Comparison of ENCODE assay signal across 15 cellular contexts in the genomic region with DNA sequence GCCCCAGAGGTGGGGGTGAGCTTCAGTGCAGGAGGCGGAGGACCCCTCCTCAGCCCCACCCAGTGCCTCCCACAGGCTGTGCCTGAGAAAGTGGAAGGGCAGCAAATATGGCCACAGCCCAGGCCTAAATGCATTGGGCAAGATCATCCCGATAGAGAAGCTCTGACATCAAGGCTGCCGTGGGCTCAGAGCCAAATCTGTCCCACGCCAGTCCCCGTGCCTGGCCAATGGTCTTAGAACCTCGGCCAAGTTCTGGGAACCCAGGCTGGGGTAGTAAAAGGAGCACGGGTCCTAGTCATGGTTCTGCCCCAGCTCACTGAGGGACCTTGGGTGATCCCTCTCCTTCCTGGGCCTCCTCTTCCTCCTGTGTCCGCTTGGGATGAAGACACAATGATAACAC. TPM values are rescaled to one million over a fixed set of nuclear protein-coding genes. Genes with fewer than 3 reads are reported as not detected.
DNase-seq lines count a peak whose midpoint lies in the region; ATAC-seq and TF ChIP-seq lines count a peak whose summit lies in the region.
"Had no signal": no experiment of that assay in that cellular context is flagged by ENCODE, and none has a peak within 500 bp of the region (broad histone marks: within the 10 kb centered on the region; RNA-seq: fewer than 3 reads in every experiment).

No MANE protein-coding gene starts in this region.

- no peaks in the 10 kb centered on the region for H3K36me3 Mint-ChIP-seq in MCF 10A (ENCODE audit: insufficient read depth, unreplicated experiment)

- H2AFZ ChIP-seq in mammary epithelial cell (ENCODE audit: low read depth, low read length): no peak overlapping the region
- H2AFZ ChIP-seq in neuronal stem cell (ENCODE audit: low read length): no peak overlapping the region

- H3K27me3 Mint-ChIP-seq in MCF 10A (ENCODE audit: insufficient read depth, unreplicated experiment): no peaks in the 10 kb centered on the region
- H3K27me3 Mint-ChIP-seq: activated naive CD8-positive, alpha-beta T cell treated with anti-CD3 and anti-CD28 coated beads, Interleukin-2, amount 10 ng/mL, durations not matched to agents 7 days and 5 days had no signal

- no peak overlapping the region for H3K4ac ChIP-seq in neuronal stem cell (ENCODE audit: low read length)

- H4K91ac ChIP-seq in neuronal stem cell (ENCODE audit: low read depth, low read length, poor library complexity): no peak overlapping the region

- H3K79me1 ChIP-seq in neuronal stem cell (ENCODE audit: low read depth, low read length): no peaks in the 10 kb centered on the region

- 69% methylated on average over 8 of the region's 8 CpGs for whole genome bisulfite sequencing in mammary epithelial cell (ENCODE audit: low coverage, missing lambda C conversion rate)
- WGBS in esophagus squamous epithelium, 2 donors: 59 to 90% methylated on average over 2 to 7 of the region's 8 CpGs
- WGBS in neuronal stem cell (ENCODE audit: extremely low coverage in 2 of 2, insufficient read length in 2 of 2, insufficient replicate concordance in 1 of 2), 2 donors: no CpG with 5 or more reads among the region's 8 CpGs

- H3K18ac ChIP-seq in neuronal stem cell (ENCODE audit: low read length): no peak overlapping the region

- DNase-seq in MCF 10A (ENCODE audit: unreplicated experiment) (peak; percentile 34), mammary epithelial cell (no peak), esophagus squamous epithelium (lab: John Stamatoyannopoulos, UW) (no peak), neuronal stem cell (ENCODE audit: low spot score) (no peak), vagina (ENCODE audit: extremely low spot score in 2 of 2) (no peak), amygdala (lab: John Stamatoyannopoulos, UW) (no peak), hepatic stellate cell (ENCODE audit: low spot score) (no peak)
- DNase-seq: ACHN; activated naive CD8-positive, alpha-beta T cell treated with anti-CD3 and anti-CD28 coated beads, Interleukin-2, amount 10 ng/mL, durations not matched to agents 7 days and 5 days; Caco-2; Karpas-422; NCI-H510A; stimulated activated CD4-positive, alpha-beta T cell treated with anti-CD3 and anti-CD28 coated beads, Interleukin-4, amount 100 ng/mL, for 1 hour; SW 1271 had no signal

- no peaks in the 10 kb centered on the region for H4K20me1 ChIP-seq in mammary epithelial cell (ENCODE audit: insufficient read depth, low read length)

- TF ChIP-seq POLR2A in esophagus squamous epithelium (IDR thresholded peaks at IDR 0.05) (no peak), vagina (IDR thresholded peaks at IDR 0.05) (no peak)

- H3K36me3 ChIP-seq in mammary epithelial cell (ENCODE audit: insufficient read depth, low read length) (peaks cover 2% of the 10 kb centered on the region), esophagus squamous epithelium (peaks cover 0 to 74% (median 0%) of the 10 kb centered on the region in 3 donors), neuronal stem cell (replicated peaks in 1 of 2; ENCODE audit: control insufficient read depth in 2 of 2, insufficient read depth in 2 of 2, low read length in 2 of 2) (peaks cover 10 to 91% of the 10 kb centered on the region in 2 donors), vagina (peaks cover 0 to 12% of the 10 kb centered on the region in 2 donors)

- no peaks in the 10 kb centered on the region for H3K79me2 ChIP-seq in mammary epithelial cell (ENCODE audit: insufficient read depth, low read length)

- intact Hi-C loops in MCF 10A (cut with micrococcal nuclease): no loop called here
- intact Hi-C loops in mammary epithelial cell (cut with micrococcal nuclease): no loop called here
- intact Hi-C loops in esophagus squamous epithelium (cut with DNase I): no loop called here
- intact Hi-C loops in vagina (cut with DNase I): loop anchor here (5.0 kb wide), 1 partner anchor 101 kb away; no protein-coding TSS in a partner anchor

- peaks cover 36% of the 10 kb centered on the region for H3K4me1 Mint-ChIP-seq in MCF 10A (ENCODE audit: insufficient read depth, unreplicated experiment)

- H3K9me3 ChIP-seq in mammary epithelial cell (replicated peaks; ENCODE audit: insufficient read depth, low read length): no peaks in the 10 kb centered on the region
- no peaks in the 10 kb centered on the region for H3K9me3 ChIP-seq in esophagus squamous epithelium
- no peaks in the 10 kb centered on the region for H3K9me3 ChIP-seq in neuronal stem cell (replicated peaks in 1 of 2; ENCODE audit: control insufficient read depth in 2 of 2, insufficient read depth in 1 of 2, low read depth in 1 of 2, low read length in 2 of 2)
- H3K9me3 ChIP-seq in vagina: no peaks in the 10 kb centered on the region
- H3K9me3 ChIP-seq: Caco-2 had no signal

- H3K27ac ChIP-seq in mammary epithelial cell (ENCODE audit: insufficient read depth, low read depth, low read length) (no peak overlapping the region), esophagus squamous epithelium (peak overlapping the region; percentile 20 to 82 (median 66)), neuronal stem cell (replicated peaks; ENCODE audit: low read length) (no peak overlapping the region), vagina (peak overlapping the region; percentile 64)

- H3K4me2 ChIP-seq in mammary epithelial cell (ENCODE audit: insufficient read depth, low read depth, low read length): no peak overlapping the region
- no peak overlapping the region for H3K4me2 ChIP-seq in neuronal stem cell (ENCODE audit: insufficient read depth, low read length, poor library complexity, severe bottlenecking)

- H3K4me1 ChIP-seq in mammary epithelial cell (ENCODE audit: insufficient read depth, low read length) (no peaks in the 10 kb centered on the region), esophagus squamous epithelium (peaks cover 0 to 46% (median 26%) of the 10 kb centered on the region in 3 donors), neuronal stem cell (ENCODE audit: control insufficient read depth in 2 of 2, insufficient read depth in 1 of 2, low read depth in 1 of 2, low read length in 2 of 2) (no peaks in the 10 kb centered on the region), vagina (peaks cover 30% of the 10 kb centered on the region)
- H3K4me1 ChIP-seq: Caco-2 had no signal

- no peak overlapping the region for H3K4me3 Mint-ChIP-seq in MCF 10A (ENCODE audit: unreplicated experiment)
- H3K4me3 Mint-ChIP-seq: activated naive CD8-positive, alpha-beta T cell treated with anti-CD3 and anti-CD28 coated beads, Interleukin-2, amount 10 ng/mL, durations not matched to agents 7 days and 5 days had no signal

- H3K27me3 ChIP-seq in mammary epithelial cell (ENCODE audit: insufficient read depth, low read length): no peaks in the 10 kb centered on the region
- no peaks in the 10 kb centered on the region for H3K27me3 ChIP-seq in esophagus squamous epithelium
- no peaks in the 10 kb centered on the region for H3K27me3 ChIP-seq in neuronal stem cell (ENCODE audit: control insufficient read depth in 3 of 3, insufficient read depth in 3 of 3, low read depth in 1 of 3, low read length in 3 of 3)
- H3K27me3 ChIP-seq in vagina: no peaks in the 10 kb centered on the region

- H3K4me3 ChIP-seq in mammary epithelial cell (replicated peaks in 1 of 3; ENCODE audit: insufficient read depth in 1 of 3, low read depth in 2 of 3, low read length in 3 of 3) (no peak overlapping the region), esophagus squamous epithelium (no peak overlapping the region), neuronal stem cell (ENCODE audit: low read length in 2 of 2) (no peak overlapping the region), vagina (no peak overlapping the region)

- H3K9ac ChIP-seq in mammary epithelial cell (ENCODE audit: insufficient read depth, low read length) (no peak overlapping the region), neuronal stem cell (ENCODE audit: low read depth, low read length, poor library complexity) (no peak overlapping the region)

- no peak overlapping the region for H3K14ac ChIP-seq in neuronal stem cell (ENCODE audit: low read length)

- no peak for TF ChIP-seq CTCF in MCF 10A (IDR thresholded peaks at IDR 0.05; ENCODE audit: unreplicated experiment)
- TF ChIP-seq CTCF in mammary epithelial cell (conservative IDR thresholded peaks at IDR 0.05 in 1 of 2, IDR thresholded peaks at IDR 0.05 in 1 of 2; ENCODE audit: extremely low read depth in 1 of 2, insufficient read depth in 1 of 2, low read depth in 1 of 2, low read length in 2 of 2): no peak
- TF ChIP-seq CTCF in esophagus squamous epithelium (IDR thresholded peaks at IDR 0.05): no peak
- no peak for TF ChIP-seq CTCF in vagina (IDR thresholded peaks at IDR 0.05)

- H3K9me3 Mint-ChIP-seq in MCF 10A (ENCODE audit: unreplicated experiment): no peaks in the 10 kb centered on the region
- H3K9me3 Mint-ChIP-seq: activated naive CD8-positive, alpha-beta T cell treated with anti-CD3 and anti-CD28 coated beads, Interleukin-2, amount 10 ng/mL, durations not matched to agents 7 days and 5 days had no signal

- in situ Hi-C loops in mammary epithelial cell (cut with MboI; ENCODE audit: low sequenced_read_pairs in 2 of 2): no loop called here

- peak overlapping the region; percentile 60 for H3K23ac ChIP-seq in neuronal stem cell (ENCODE audit: low read depth, low read length, poor library complexity)

- POLR2A ChIA-PET in MCF 10A (lab: Yijun Ruan, JAX): interaction anchor here (1.7 kb wide), 1 partner anchor 28 kb away, joined by 7 read pairs; a partner anchor contains a TSS

- H2BK15ac ChIP-seq in neuronal stem cell (ENCODE audit: low read length): no peak overlapping the region

- H2BK120ac ChIP-seq in neuronal stem cell (ENCODE audit: low read depth, low read length): no peak overlapping the region

- H2BK12ac ChIP-seq in neuronal stem cell (ENCODE audit: low read length): no peak overlapping the region

- dilution Hi-C loops in mammary epithelial cell (cut with HindIII; ENCODE audit: low sequenced_read_pairs): loop anchor here (5.0 kb wide), 1 partner anchor 51 kb away; no protein-coding TSS in a partner anchor

- CTCF ChIA-PET in MCF 10A (lab: Yijun Ruan, JAX): interaction anchor here (0.7 to 29.6 kb wide), 10 partner anchors 10 to 130 kb away, joined by 3 to 1587 read pairs (median 6); a partner anchor contains a TSS
- CTCF ChIA-PET in mammary epithelial cell (lab: Charles Lee; ENCODE audit: low non-redundant PET): no interaction called here

- no peak overlapping the region for H2BK5ac ChIP-seq in neuronal stem cell (ENCODE audit: low read length)

- H4K8ac ChIP-seq in neuronal stem cell (ENCODE audit: low read depth, low read length): no peak overlapping the region

- BruUV-seq in MCF 10A (replicated peaks; lab: Mats Ljungman, UMichigan) (no TSS peak), mammary epithelial cell (replicated peaks; lab: Mats Ljungman, UMichigan) (no TSS peak)

- ATAC-seq in HG03139 (IDR thresholded peaks at IDR 0.05; ENCODE audit: unreplicated experiment): no peak

- no peak overlapping the region for H2AK5ac ChIP-seq in neuronal stem cell (ENCODE audit: low read depth, low read length)

- no peak overlapping the region for H3K27ac Mint-ChIP-seq in MCF 10A (ENCODE audit: low read depth, unreplicated experiment)
- H3K27ac Mint-ChIP-seq: activated naive CD8-positive, alpha-beta T cell treated with anti-CD3 and anti-CD28 coated beads, Interleukin-2, amount 10 ng/mL, durations not matched to agents 7 days and 5 days had no signal

RNA-seq across cellular contexts. Expression of a gene that starts 27.7 kb away (rescaled TPM):
- total RNA-seq in MCF 10A (2022): 246 and 342 TPM in 2 replicates
- total RNA-seq in mammary epithelial cell: 100 to 1,000 TPM in 1 of 2 donors, 10 to 100 TPM in 1; 74.3 to 247 TPM
- polyA plus RNA-seq in mammary epithelial cell: 118 TPM
- polyA minus RNA-seq in mammary epithelial cell: 137 TPM
- total RNA-seq in esophagus squamous epithelium: 100 to 1,000 TPM in 1 of 4 donors, 10 to 100 TPM in 3; 55.5 to 109 (median 95.4) TPM
- 23.9 TPM for polyA plus RNA-seq in neuronal stem cell (2013, experiment 1 of 2)
- 23.0 TPM for polyA plus RNA-seq in neuronal stem cell (2013, experiment 2 of 2)
- total RNA-seq in vagina: 92.6 TPM

RNA-seq across cellular contexts. Expression of a gene that starts 49.0 kb away (rescaled TPM):
- total RNA-seq in MCF 10A (2022) (2.6 TPM in 2 replicates), mammary epithelial cell (10 to 100 TPM in 1 of 2 donors, 1 to 10 TPM in 1; 9.6 to 32.5 TPM), esophagus squamous epithelium (10 to 100 TPM in 3 of 4 donors, 1 to 10 TPM in 1; 8.6 to 80.3 (median 24.9) TPM), vagina (190 TPM)
- polyA plus RNA-seq in mammary epithelial cell: 59.7 TPM
- polyA minus RNA-seq in mammary epithelial cell: 109 TPM
- 47.1 TPM for polyA plus RNA-seq in neuronal stem cell (2013, experiment 1 of 2)
- 45.5 TPM for polyA plus RNA-seq in neuronal stem cell (2013, experiment 2 of 2)

Comparison
In these comparisons a context has a peak if more than half of its experiments do, and no peak if none do; other contexts are left out.
1. H3K27ac ChIP-seq: peak in esophagus squamous epithelium (4 of 4) and vagina (single experiment); none in mammary epithelial cell (single experiment) and neuronal stem cell (single experiment).